ENCODE assay signal across 1 cellular context in the genomic region with DNA sequence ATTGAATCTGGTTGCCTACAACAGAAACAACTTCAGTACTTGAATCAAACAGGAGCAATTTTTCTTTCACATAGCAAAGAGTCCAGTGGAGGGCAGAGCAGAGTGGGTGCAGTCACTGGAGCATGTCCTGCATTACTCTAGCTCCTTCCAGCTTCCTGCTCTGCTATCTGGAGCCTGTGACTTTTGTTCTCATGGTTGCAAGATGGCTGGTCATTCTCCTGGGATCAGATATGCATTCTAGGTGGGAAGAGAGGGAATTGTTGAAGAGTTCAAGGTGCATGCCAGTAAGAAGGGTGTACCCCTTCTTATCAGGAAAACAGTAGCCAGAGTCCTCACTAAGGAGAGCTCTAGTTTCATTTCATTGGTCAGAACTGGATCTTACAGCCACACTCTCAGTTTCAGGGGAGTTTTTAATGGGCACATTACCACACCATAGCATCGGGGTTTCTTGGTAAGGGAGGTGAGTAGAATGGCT.
TF ChIP-seq lines count a peak whose summit lies in the region.

No MANE protein-coding gene starts in this region.

TF ChIP-seq in SK-N-SH, 30 proteins besides CTCF, POLR2A, EP300 and RAD21 (continued from another document):
- TF ChIP-seq NFIC (IDR thresholded peaks at IDR 0.05; ENCODE audit: borderline replicate concordance) (no peak), FOXJ3 (CRISPR knock-in tag; IDR thresholded peaks at IDR 0.05) (no peak), EZH2phosphoT487 (IDR thresholded peaks at IDR 0.05; ENCODE audit: borderline replicate concordance, low read depth) (no peak), SIN3A (IDR thresholded peaks at IDR 0.05; ENCODE audit: borderline replicate concordance, low read depth, low read length) (no peak), ZBTB33 (IDR thresholded peaks at IDR 0.05; ENCODE audit: borderline replicate concordance, low read depth) (no peak), CHD2 (IDR thresholded peaks at IDR 0.05; ENCODE audit: low read length, partially characterized antibody) (no peak), GABPA (IDR thresholded peaks at IDR 0.05; ENCODE audit: low read depth) (no peak), RXRA (IDR thresholded peaks at IDR 0.05; ENCODE audit: borderline replicate concordance, low read depth) (no peak), USF1 (IDR thresholded peaks at IDR 0.05; ENCODE audit: borderline replicate concordance, low read depth) (no peak), FOXM1 (IDR thresholded peaks at IDR 0.05; ENCODE audit: low read depth) (no peak), RCOR1 (IDR thresholded peaks at IDR 0.05; ENCODE audit: low read length) (no peak), ELF1 (IDR thresholded peaks at IDR 0.05) (no peak), GATA2 (CRISPR knock-in tag; IDR thresholded peaks at IDR 0.05) (no peak)
- TF ChIP-seq, protein P1, sequence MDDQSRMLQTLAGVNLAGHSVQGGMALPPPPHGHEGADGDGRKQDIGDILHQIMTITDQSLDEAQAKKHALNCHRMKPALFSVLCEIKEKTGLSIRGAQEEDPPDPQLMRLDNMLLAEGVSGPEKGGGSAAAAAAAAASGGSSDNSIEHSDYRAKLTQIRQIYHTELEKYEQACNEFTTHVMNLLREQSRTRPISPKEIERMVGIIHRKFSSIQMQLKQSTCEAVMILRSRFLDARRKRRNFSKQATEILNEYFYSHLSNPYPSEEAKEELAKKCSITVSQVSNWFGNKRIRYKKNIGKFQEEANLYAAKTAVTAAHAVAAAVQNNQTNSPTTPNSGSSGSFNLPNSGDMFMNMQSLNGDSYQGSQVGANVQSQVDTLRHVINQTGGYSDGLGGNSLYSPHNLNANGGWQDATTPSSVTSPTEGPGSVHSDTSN (IDR thresholded peaks at IDR 0.05), result no peak
- TF ChIP-seq, protein P2, sequence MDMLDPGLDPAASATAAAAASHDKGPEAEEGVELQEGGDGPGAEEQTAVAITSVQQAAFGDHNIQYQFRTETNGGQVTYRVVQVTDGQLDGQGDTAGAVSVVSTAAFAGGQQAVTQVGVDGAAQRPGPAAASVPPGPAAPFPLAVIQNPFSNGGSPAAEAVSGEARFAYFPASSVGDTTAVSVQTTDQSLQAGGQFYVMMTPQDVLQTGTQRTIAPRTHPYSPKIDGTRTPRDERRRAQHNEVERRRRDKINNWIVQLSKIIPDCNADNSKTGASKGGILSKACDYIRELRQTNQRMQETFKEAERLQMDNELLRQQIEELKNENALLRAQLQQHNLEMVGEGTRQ (IDR thresholded peaks at IDR 0.05; ENCODE audit: borderline replicate concordance, low read depth, low read length), result no peak
TF ChIP-seq in SK-N-SH: peak in this region for 0.
